35 cellular contexts compared by ENCODE assay signal in the genomic region with DNA sequence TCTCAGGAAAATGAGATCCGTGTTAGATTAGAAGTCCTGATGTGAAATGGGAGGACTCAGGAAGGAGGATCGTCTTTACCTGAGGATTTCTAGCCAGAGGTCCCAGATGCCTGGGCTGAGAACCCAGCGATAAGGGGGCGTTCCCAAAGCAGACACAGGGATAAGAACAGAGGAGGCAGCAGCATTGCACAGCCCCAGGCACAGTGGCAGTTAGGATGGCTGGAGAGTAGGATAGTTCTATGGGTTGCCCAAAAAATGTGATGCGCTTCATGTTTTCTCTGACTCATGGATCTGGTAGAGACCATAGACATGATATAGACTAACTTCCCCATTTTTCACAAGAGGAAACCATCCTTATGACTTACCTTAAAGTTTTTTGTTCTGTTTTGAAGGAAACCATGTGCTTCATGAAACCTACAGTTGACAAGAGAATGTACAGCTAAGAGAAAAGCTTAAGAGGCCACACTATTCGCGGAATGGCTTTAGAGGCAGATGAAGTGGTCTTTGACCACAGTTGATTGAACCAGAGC. TPM values are rescaled to one million over a fixed set of nuclear protein-coding genes. Genes with fewer than 3 reads are reported as not detected.
DNase-seq lines count a peak whose midpoint lies in the region; ATAC-seq, FAIRE-seq and TF ChIP-seq lines count a peak whose summit lies in the region.
"Had no signal": no experiment of that assay in that cellular context is flagged by ENCODE, and none has a peak within 500 bp of the region (broad histone marks: within the 10 kb centered on the region; RNA-seq: fewer than 3 reads in every experiment).

No MANE protein-coding gene starts in this region.

- no peak overlapping the region for H2AFZ ChIP-seq in DND-41 (ENCODE audit: low read depth, low read length)
- H2AFZ ChIP-seq: GM23338, hepatocyte had no signal

- H3K9ac ChIP-seq in DND-41 (ENCODE audit: low read depth, low read length) (no peak overlapping the region), kidney (ENCODE audit: low read length in 2 of 2) (no peak overlapping the region)
- H3K9ac ChIP-seq: BLaER1 treated with 17β-estradiol and CSF1 and Interleukin-3, amounts not matched to agents 10 nM and 100 nM had no signal

- H3K27me3 ChIP-seq in DND-41 (ENCODE audit: insufficient read depth, low read length, poor library complexity): no peaks in the 10 kb centered on the region
- H3K27me3 ChIP-seq: BLaER1 treated with 17β-estradiol and CSF1 and Interleukin-3, amounts not matched to agents 10 nM and 100 nM; colonic mucosa; hepatocyte; SJCRH30; tibial nerve had no signal

- TF ChIP-seq CTCF in DND-41 (IDR thresholded peaks at IDR 0.05; ENCODE audit: borderline replicate concordance, extremely low read depth, low read length, poor library complexity, severe bottlenecking): no peak
- no peak for TF ChIP-seq CTCF in endothelial cell (IDR thresholded peaks at IDR 0.05; ENCODE audit: unreplicated experiment)
- TF ChIP-seq CTCF in kidney (IDR thresholded peaks at IDR 0.05; ENCODE audit: borderline replicate concordance, extremely low read depth, insufficient read depth): no peak

- H3K9me3 ChIP-seq in DND-41 (ENCODE audit: insufficient read depth, low read length, severe bottlenecking) (peaks cover 2% of the 10 kb centered on the region), kidney (ENCODE audit: control insufficient read depth in 1 of 2, low read length in 2 of 2) (no peaks in the 10 kb centered on the region)
- H3K9me3 ChIP-seq: colonic mucosa, SJCRH30, tibial nerve had no signal

- DNase-seq in DND-41: no peak
- DNase-seq in NOMO-1 treated with dmso at 0.1 percent for 144 hours (lab: John Stamatoyannopoulos, UW; ENCODE audit: unreplicated experiment): peak; percentile 48
- no peak for DNase-seq in endothelial cell (ENCODE audit: low spot score)
- DNase-seq in kidney: no peak
- no peak for DNase-seq in NCI-H1694 (lab: John Stamatoyannopoulos, UW)
- no peak for DNase-seq in cardiac septum (ENCODE audit: low spot score)
- DNase-seq: activated CD4-positive, alpha-beta T cell treated with anti-CD3 and anti-CD28 coated beads for 1 hour; activated CD8-positive, alpha-beta memory T cell treated with anti-CD3 and anti-CD28 coated beads, Interleukin-2, amount 50 U/mL, for 48 hours; activated CD8-positive, alpha-beta T cell treated with anti-CD3 and anti-CD28 coated beads for 36 hours; anterior cingulate cortex; colonic mucosa; effector CD4-positive, alpha-beta T cell; GDM1; HFFc6; left cardiac atrium; MM.1S; NCI-H1436 treated with DMSO at 0.1 percent for 48 hours; NCI-H226; NCI-H526 treated with DMSO at 0.1 percent for 48 hours; nephron progenitor cell; SJCRH30; stimulated activated CD4-positive, alpha-beta T cell treated with anti-CD3 and anti-CD28 coated beads, Interleukin-4, amount 100 ng/mL, for 1 hour; T-cell had no signal

- H3K27ac Mint-ChIP-seq in IgD-negative memory B cell (peak overlapping the region in 2 of 3 donors; percentile 22), endothelial cell (ENCODE audit: unreplicated experiment) (no peak overlapping the region)
- H3K27ac Mint-ChIP-seq: activated CD8-positive, alpha-beta T cell treated with anti-CD3 and anti-CD28 coated beads for 36 hours; GM23338; nephron progenitor cell; T-cell had no signal

- no peak overlapping the region for H3K4me2 ChIP-seq in DND-41 (ENCODE audit: insufficient read depth, low read length)
- H3K4me2 ChIP-seq: BLaER1 treated with 17β-estradiol and CSF1 and Interleukin-3, amounts not matched to agents 10 nM and 100 nM; GM23338; hepatocyte had no signal

- H3K4me3 ChIP-seq in DND-41 (ENCODE audit: low read depth in 1 of 2, low read length in 2 of 2) (no peak overlapping the region), kidney (ENCODE audit: low read length in 2 of 2) (no peak overlapping the region)
- H3K4me3 ChIP-seq: BLaER1 treated with 17β-estradiol and CSF1 and Interleukin-3, amounts not matched to agents 10 nM and 100 nM; colonic mucosa; GM23338; hepatocyte; K562; lung; SJCRH30; tibial nerve had no signal

- H3K4me3 Mint-ChIP-seq in IgD-negative memory B cell: no peak overlapping the region
- H3K4me3 Mint-ChIP-seq in endothelial cell (ENCODE audit: unreplicated experiment): peak overlapping the region; percentile 17
- H3K4me3 Mint-ChIP-seq: activated CD8-positive, alpha-beta T cell treated with anti-CD3 and anti-CD28 coated beads for 36 hours; GM23338; nephron progenitor cell; T-cell had no signal

- peaks cover 66% of the 10 kb centered on the region for H3K36me3 ChIP-seq in DND-41 (ENCODE audit: insufficient read depth, low read length)
- H3K36me3 ChIP-seq in kidney (ENCODE audit: control insufficient read depth in 1 of 2, insufficient read depth in 2 of 2, low read length in 2 of 2): peaks cover 0 to 9% of the 10 kb centered on the region in 2 donors
- H3K36me3 ChIP-seq: colonic mucosa had no signal

- peaks cover 52% of the 10 kb centered on the region for H3K79me2 ChIP-seq in DND-41 (ENCODE audit: insufficient read depth, low read length)

- H3K36me3 Mint-ChIP-seq in IgD-negative memory B cell: peaks cover 7% of the 10 kb centered on the region
- H3K36me3 Mint-ChIP-seq in endothelial cell (ENCODE audit: low read depth, unreplicated experiment): peaks cover 49% of the 10 kb centered on the region

- H3K4me1 Mint-ChIP-seq in IgD-negative memory B cell (peaks cover 13 to 22% (median 14%) of the 10 kb centered on the region in 3 donors), endothelial cell (ENCODE audit: unreplicated experiment) (peaks cover 38% of the 10 kb centered on the region)

- no peaks in the 10 kb centered on the region for H3K9me3 Mint-ChIP-seq in IgD-negative memory B cell
- H3K9me3 Mint-ChIP-seq in endothelial cell (ENCODE audit: unreplicated experiment): no peaks in the 10 kb centered on the region
- H3K9me3 Mint-ChIP-seq: activated CD8-positive, alpha-beta T cell treated with anti-CD3 and anti-CD28 coated beads for 36 hours; activated naive CD4-positive, alpha-beta T cell treated with anti-CD3 and anti-CD28 coated beads, Interleukin-2, amount 50 U/mL, for 72 hours; GM23338; nephron progenitor cell; T-cell had no signal

- no peaks in the 10 kb centered on the region for H4K20me1 ChIP-seq in DND-41 (ENCODE audit: insufficient read depth, low read length)
- H4K20me1 ChIP-seq: BLaER1 treated with 17β-estradiol and CSF1 and Interleukin-3, amounts not matched to agents 10 nM and 100 nM had no signal

- H3K27ac ChIP-seq in DND-41 (ENCODE audit: low read length) (peak overlapping the region; percentile 80), kidney (ENCODE audit: low read depth in 2 of 2, low read length in 2 of 2) (no peak overlapping the region)
- H3K27ac ChIP-seq: BLaER1 treated with 17β-estradiol and CSF1 and Interleukin-3, amounts not matched to agents 10 nM and 100 nM; colonic mucosa; epithelial cell of prostate; hepatocyte; SJCRH30; tibial nerve had no signal

- peaks cover 51% of the 10 kb centered on the region for H3K4me1 ChIP-seq in DND-41 (ENCODE audit: insufficient read depth, low read length)
- peaks cover 0 to 2% of the 10 kb centered on the region in 2 donors for H3K4me1 ChIP-seq in kidney (ENCODE audit: control insufficient read depth in 1 of 2, insufficient read depth in 1 of 2, low read depth in 1 of 2, low read length in 2 of 2)
- H3K4me1 ChIP-seq: colonic mucosa, SJCRH30, tibial nerve had no signal

- no peak for ATAC-seq in DND-41 (ENCODE audit: insufficient read depth, low read depth)
- ATAC-seq: activated CD8-positive, alpha-beta T cell treated with anti-CD3 and anti-CD28 coated beads for 36 hours; activated naive CD4-positive, alpha-beta T cell treated with anti-CD3 and anti-CD28 coated beads, Interleukin-2, amount 50 U/mL, for 72 hours; GM23338; K562; left cardiac atrium; T-cell had no signal

- intact Hi-C loops in kidney (cut with DNase I): no loop called here
- intact Hi-C loops in cardiac septum (cut with DNase I): no loop called here

- H3K27me3 Mint-ChIP-seq in IgD-negative memory B cell (no peaks in the 10 kb centered on the region), endothelial cell (ENCODE audit: unreplicated experiment) (peaks cover 18% of the 10 kb centered on the region)
- H3K27me3 Mint-ChIP-seq: activated CD8-positive, alpha-beta T cell treated with anti-CD3 and anti-CD28 coated beads for 36 hours; T-cell had no signal

- FAIRE-seq in kidney (lab: Jason Lieb, UNC): no peak
- FAIRE-seq: K562 had no signal

RNA-seq across cellular contexts. Expression of gene C9orf152, which starts 37.2 kb away (rescaled TPM):
- polyA plus RNA-seq in IgD-negative memory B cell: not detected
- not detected for total RNA-seq in endothelial cell (ENCODE audit: unreplicated experiment)
- 1.8 TPM for total RNA-seq in kidney
- polyA plus RNA-seq in kidney (ENCODE audit: insufficient read depth, low read depth, low replicate concordance): not detected
- not detected for total RNA-seq in cardiac septum
- total RNA-seq: activated CD8-positive, alpha-beta T cell treated with anti-CD3 and anti-CD28 coated beads for 36 hours; activated naive CD4-positive, alpha-beta T cell treated with anti-CD3 and anti-CD28 coated beads, Interleukin-2, amount 50 U/mL, for 72 hours; GM23338; HFFc6; HT1080; K562; left cardiac atrium; osteoblast; pulmonary artery endothelial cell; SJCRH30; tibial nerve had no signal
- polyA plus RNA-seq: GM23338, K562 had no signal
